ENCODE assay signal across 16 cellular contexts in genomic region chr21:43757601-43758000, GRCh38. TPM values are rescaled to one million over a fixed set of nuclear protein-coding genes. Genes with fewer than 3 reads are reported as not detected.
DNase-seq lines count a peak whose midpoint lies in the region; ATAC-seq and TF ChIP-seq lines count a peak whose summit lies in the region.
"Had no signal": no experiment of that assay in that cellular context is flagged by ENCODE, and none has a peak within 500 bp of the region (broad histone marks: within the 10 kb centered on the region; RNA-seq: fewer than 3 reads in every experiment).

No MANE protein-coding gene starts in this region.

- H3K4me1 ChIP-seq in heart left ventricle: peaks cover 0 to 21% (median 0%) of the 10 kb centered on the region in 12 donors
- peaks cover 10% of the 10 kb centered on the region for H3K4me1 ChIP-seq in osteoblast (ENCODE audit: insufficient read depth, low read length)
- peaks cover 3 to 8% of the 10 kb centered on the region in 2 donors for H3K4me1 ChIP-seq in uterus
- H3K4me1 ChIP-seq: psoas muscle had no signal

- H3K4me2 ChIP-seq in osteoblast (ENCODE audit: insufficient read depth, low read length): peak overlapping the region; percentile 75

- intact Hi-C loops in Right ventricle myocardium inferior (cut with DNase I): no loop called here
- intact Hi-C loops in heart left ventricle (cut with DNase I): loop anchor here in 1 of 10 donors (10.0 kb wide), 1 partner anchor 53 kb away; no protein-coding TSS in a partner anchor
- intact Hi-C loops in uterus (cut with DNase I; ENCODE audit: low total_unique reads): no loop called here

- peak; percentile 12 for ATAC-seq in Right ventricle myocardium inferior
- no peak for ATAC-seq in heart left ventricle
- ATAC-seq: stimulated activated naive B cell treated with anti-CD40 and anti-IgM and Interleukin-4, amounts not matched to agents 10 μg/mL and 1 μg/mL and 100 μg/mL, for 72 hours had no signal

- H3K36me3 ChIP-seq in heart left ventricle (peaks cover 0 to 91% (median 47%) of the 10 kb centered on the region in 9 donors), osteoblast (ENCODE audit: insufficient read depth, low read length) (peaks cover 77% of the 10 kb centered on the region), uterus (no peaks in the 10 kb centered on the region)

- H3K9me3 ChIP-seq in heart left ventricle (no peaks in the 10 kb centered on the region), osteoblast (ENCODE audit: low read depth, low read length) (no peaks in the 10 kb centered on the region), uterus (no peaks in the 10 kb centered on the region)
- H3K9me3 ChIP-seq: psoas muscle had no signal

- H3K27me3 ChIP-seq in heart left ventricle: no peaks in the 10 kb centered on the region
- no peaks in the 10 kb centered on the region for H3K27me3 ChIP-seq in osteoblast (ENCODE audit: insufficient read depth, low read length)
- no peaks in the 10 kb centered on the region for H3K27me3 ChIP-seq in uterus
- H3K27me3 ChIP-seq: brain microvascular endothelial cell had no signal

- H3K9me3 Mint-ChIP-seq in progenitor cell of endocrine pancreas (ENCODE audit: low read depth): no peaks in the 10 kb centered on the region
- H3K9me3 Mint-ChIP-seq: activated CD4-positive, alpha-beta memory T cell treated with anti-CD3 and anti-CD28 coated beads for 36 hours; H9 had no signal

- no peak overlapping the region for H2AFZ ChIP-seq in osteoblast (ENCODE audit: low read length)

- TF ChIP-seq POLR2A in heart left ventricle (IDR thresholded peaks at IDR 0.05): no peak
- no peak for TF ChIP-seq POLR2A in uterus (IDR thresholded peaks at IDR 0.05)

- H3K27ac ChIP-seq in heart left ventricle (peak overlapping the region in 5 of 12 donors; percentile 29 to 82 (median 59)), epithelial cell of prostate (peak overlapping the region; percentile 24), osteoblast (ENCODE audit: low read depth, low read length) (peak overlapping the region; percentile 62), uterus (peak overlapping the region; percentile 74 to 80)
- H3K27ac ChIP-seq: brain microvascular endothelial cell, psoas muscle had no signal

- no peak overlapping the region for H3K27ac Mint-ChIP-seq in progenitor cell of endocrine pancreas
- H3K27ac Mint-ChIP-seq: activated CD4-positive, alpha-beta memory T cell treated with anti-CD3 and anti-CD28 coated beads for 36 hours; stimulated activated naive B cell treated with anti-CD40 and anti-IgM and Interleukin-4, amounts not matched to agents 10 μg/mL and 1 μg/mL and 100 μg/mL, for 72 hours had no signal

- H3K4me3 ChIP-seq in heart left ventricle (peak overlapping the region in 1 of 12 donors; percentile 5), osteoblast (ENCODE audit: insufficient read depth, low read length) (no peak overlapping the region), uterus (no peak overlapping the region)

- H3K4me1 Mint-ChIP-seq in progenitor cell of endocrine pancreas (ENCODE audit: low read depth): no peaks in the 10 kb centered on the region
- H3K4me1 Mint-ChIP-seq: H9; stimulated activated naive B cell treated with anti-CD40 and anti-IgM and Interleukin-4, amounts not matched to agents 10 μg/mL and 1 μg/mL and 100 μg/mL, for 72 hours had no signal

- H3K27me3 Mint-ChIP-seq in progenitor cell of endocrine pancreas: no peaks in the 10 kb centered on the region
- H3K27me3 Mint-ChIP-seq: activated CD4-positive, alpha-beta memory T cell treated with anti-CD3 and anti-CD28 coated beads for 36 hours; stimulated activated naive B cell treated with anti-CD40 and anti-IgM and Interleukin-4, amounts not matched to agents 10 μg/mL and 1 μg/mL and 100 μg/mL, for 72 hours had no signal

- TF ChIP-seq CTCF in heart left ventricle (IDR thresholded peaks at IDR 0.05) (no peak), osteoblast (IDR thresholded peaks at IDR 0.05; ENCODE audit: extremely low read depth, low read depth, low read length) (no peak), uterus (IDR thresholded peaks at IDR 0.05) (no peak), progenitor cell of endocrine pancreas (IDR thresholded peaks at IDR 0.05; ENCODE audit: unreplicated experiment) (no peak)

- peaks cover 4% of the 10 kb centered on the region for H4K20me1 ChIP-seq in osteoblast (ENCODE audit: insufficient read depth, low read length)

- H3K79me2 ChIP-seq in osteoblast (ENCODE audit: insufficient read depth, low read length): peaks cover 5% of the 10 kb centered on the region

- peaks cover 12% of the 10 kb centered on the region for H3K36me3 Mint-ChIP-seq in progenitor cell of endocrine pancreas (ENCODE audit: insufficient read depth)

- DNase-seq in Right ventricle myocardium inferior (ENCODE audit: missing footprints) (no peak), heart left ventricle (no peak), epithelial cell of prostate (ENCODE audit: low read depth, low spot score) (no peak), osteoblast (ENCODE audit: insufficient read length, low spot score, missing footprints) (no peak), uterus (no peak), NCI-H2171 (lab: John Stamatoyannopoulos, UW) (no peak), progenitor cell of endocrine pancreas (ENCODE audit: low spot score, unreplicated experiment) (no peak), AML-193 (lab: John Stamatoyannopoulos, UW) (no peak)
- DNase-seq: activated CD4-positive, alpha-beta memory T cell treated with anti-CD3 and anti-CD28 coated beads for 36 hours; activated effector memory CD4-positive, alpha-beta T cell treated with Interleukin-2 at 50 U/mL for 16 hours; brain microvascular endothelial cell; H9; KG1; NCI-H524 treated with DMSO at 0.1 percent for 48 hours; stimulated activated naive B cell treated with anti-CD40 and anti-IgM and Interleukin-4, amounts not matched to agents 10 μg/mL and 1 μg/mL and 100 μg/mL, for 72 hours had no signal

- 90 to 92% (median 90%) methylated on average over 13 to 16 of the region's 16 CpGs for WGBS in heart left ventricle, 4 donors

- H3K4me3 Mint-ChIP-seq in progenitor cell of endocrine pancreas (ENCODE audit: low read depth): no peak overlapping the region
- H3K4me3 Mint-ChIP-seq: activated CD4-positive, alpha-beta memory T cell treated with anti-CD3 and anti-CD28 coated beads for 36 hours; H9; stimulated activated naive B cell treated with anti-CD40 and anti-IgM and Interleukin-4, amounts not matched to agents 10 μg/mL and 1 μg/mL and 100 μg/mL, for 72 hours had no signal

RNA-seq across cellular contexts. Expression of gene CSTB, which starts 18.5 kb away (rescaled TPM):
- total RNA-seq in Right ventricle myocardium inferior (44.1 TPM), heart left ventricle (10 to 100 TPM in 8 of 9 donors, 1 to 10 TPM in 1; 7.8 to 77.0 (median 35.9) TPM), osteoblast (14.8 and 18.3 TPM in 2 replicates), uterus (10 to 100 TPM in 1 of 4 donors, 1 to 10 TPM in 3; 2.0 to 31.2 (median 5.6) TPM), progenitor cell of endocrine pancreas (42.0 and 42.6 TPM in 2 replicates)
- 10 to 100 TPM; 36.1 to 72.8 TPM for polyA plus RNA-seq in heart left ventricle

RNA-seq across cellular contexts. Expression of gene RRP1, which starts 31.8 kb away (rescaled TPM):
- total RNA-seq in Right ventricle myocardium inferior (10.1 TPM), heart left ventricle (10 to 100 TPM in 4 of 9 donors, 1 to 10 TPM in 5; 6.0 to 15.6 (median 9.8) TPM), osteoblast (16.5 and 18.5 TPM in 2 replicates), uterus (10 to 100 TPM; 11.0 to 31.5 (median 19.5) TPM), progenitor cell of endocrine pancreas (30.9 and 32.6 TPM in 2 replicates)
- polyA plus RNA-seq in heart left ventricle: 10 to 100 TPM in 1 of 2 donors, 1 to 10 TPM in 1; 6.7 to 13.9 TPM

RNA-seq across cellular contexts. Expression of gene PDXK, which starts 38.7 kb away (rescaled TPM):
- 105 TPM for total RNA-seq in Right ventricle myocardium inferior
- 100 to 1,000 TPM in 1 of 9 donors, 10 to 100 TPM in 8; 46.5 to 105 (median 79.7) TPM for total RNA-seq in heart left ventricle
- 10 to 100 TPM; 48.0 to 94.5 TPM for polyA plus RNA-seq in heart left ventricle
- total RNA-seq in osteoblast: 88.4 and 89.4 TPM in 2 replicates
- total RNA-seq in uterus: 10 to 100 TPM; 15.9 to 89.8 (median 49.8) TPM
- total RNA-seq in progenitor cell of endocrine pancreas: 56.1 and 57.6 TPM in 2 replicates
